Comparison of ENCODE assay signal across 24 cellular contexts in genomic region chr17:66367112-66367511, GRCh38.
"Had no signal": no experiment of that assay in that cellular context is flagged by ENCODE, and none has a peak within 500 bp of the region (broad histone marks: within the 10 kb centered on the region; RNA-seq: fewer than 3 reads in every experiment).

No MANE protein-coding gene starts in this region.

- H3K4me1 ChIP-seq: lower lobe of right lung, testis had no signal

- H3K27me3 Mint-ChIP-seq: activated naive CD4-positive, alpha-beta T cell treated with anti-CD3 and anti-CD28 coated beads, Interleukin-2, amount 10 ng/mL, durations not matched to agents 7 days and 5 days; natural killer cell treated with Interleukin-12 subunit alpha and Interleukin-12 subunit beta and Interleukin-15 and Interleukin-18, amount 100 ng/mL, for 72 hours had no signal

- DNase-seq: activated CD4-positive, alpha-beta T cell treated with anti-CD3 and anti-CD28 coated beads, Interleukin-2, amount 50 U/mL, for 4 hours; activated CD8-positive, alpha-beta memory T cell treated with anti-CD3 and anti-CD28 coated beads for 24 hours; activated gamma-delta T cell; activated naive CD4-positive, alpha-beta T cell treated with anti-CD3 and anti-CD28 coated beads, Interleukin-2, amount 10 ng/mL, durations not matched to agents 7 days and 5 days; adrenal gland; aorta; dorsolateral prefrontal cortex; effector memory CD4-positive, alpha-beta T cell; kidney glomerular epithelial cell; lower lobe of right lung; mesenchymal stem cell; right cardiac atrium; stimulated activated CD4-positive, alpha-beta T cell treated with anti-CD3 and anti-CD28 coated beads, Interleukin-15, amount 100 ng/mL, for 24 hours; stimulated activated CD4-positive, alpha-beta T cell treated with anti-CD3 and anti-CD28 coated beads, Interleukin-2, amount 100 ng/mL, for 24 hours; stimulated activated naive B cell treated with anti-CD40 and anti-IgM and Interleukin-4, amounts not matched to agents 10 μg/mL and 1 μg/mL and 100 μg/mL, for 72 hours; SW 1271; testis; trophoblast cell; WERI-Rb-1 had no signal

- H3K27ac Mint-ChIP-seq: activated naive CD4-positive, alpha-beta T cell treated with anti-CD3 and anti-CD28 coated beads, Interleukin-2, amount 10 ng/mL, durations not matched to agents 7 days and 5 days had no signal

- H3K36me3 Mint-ChIP-seq: brain; natural killer cell treated with Interleukin-12 subunit alpha and Interleukin-12 subunit beta and Interleukin-15 and Interleukin-18, amount 100 ng/mL, for 72 hours; stimulated activated naive B cell treated with anti-CD40 and anti-IgM and Interleukin-4, amounts not matched to agents 10 μg/mL and 1 μg/mL and 100 μg/mL, for 72 hours had no signal

- H3K27ac ChIP-seq: adrenal gland, cardiac muscle cell, coronary artery, dorsolateral prefrontal cortex, lower lobe of right lung, testis, WERI-Rb-1 had no signal

- H3K4me3 ChIP-seq: adrenal gland, cardiac muscle cell, coronary artery, dorsolateral prefrontal cortex, lower lobe of right lung, testis had no signal

- ATAC-seq: activated CD4-positive, CD25-positive, alpha-beta regulatory T cell treated with anti-CD3 and anti-CD28 coated beads, Interleukin-2, amount 50 U/mL, for 24 hours; lower lobe of right lung; natural killer cell treated with Interleukin-12 subunit alpha and Interleukin-12 subunit beta and Interleukin-15 and Interleukin-18, amount 100 ng/mL, for 72 hours; right cardiac atrium; stimulated activated naive B cell treated with anti-CD40 and anti-IgM and Interleukin-4, amounts not matched to agents 10 μg/mL and 1 μg/mL and 100 μg/mL, for 72 hours had no signal

- H3K4me3 Mint-ChIP-seq: activated naive CD4-positive, alpha-beta T cell treated with anti-CD3 and anti-CD28 coated beads, Interleukin-2, amount 10 ng/mL, durations not matched to agents 7 days and 5 days; natural killer cell treated with Interleukin-12 subunit alpha and Interleukin-12 subunit beta and Interleukin-15 and Interleukin-18, amount 100 ng/mL, for 72 hours; stimulated activated naive B cell treated with anti-CD40 and anti-IgM and Interleukin-4, amounts not matched to agents 10 μg/mL and 1 μg/mL and 100 μg/mL, for 72 hours had no signal

- H3K9me3 ChIP-seq: adrenal gland, lower lobe of right lung, testis had no signal

- H3K36me3 ChIP-seq: adrenal gland, cardiac muscle cell, lower lobe of right lung, WERI-Rb-1 had no signal

- H3K27me3 ChIP-seq: adrenal gland, dorsolateral prefrontal cortex, testis had no signal

- H3K9me3 Mint-ChIP-seq: activated naive CD4-positive, alpha-beta T cell treated with anti-CD3 and anti-CD28 coated beads, Interleukin-2, amount 10 ng/mL, durations not matched to agents 7 days and 5 days; brain; natural killer cell treated with Interleukin-12 subunit alpha and Interleukin-12 subunit beta and Interleukin-15 and Interleukin-18, amount 100 ng/mL, for 72 hours; stimulated activated naive B cell treated with anti-CD40 and anti-IgM and Interleukin-4, amounts not matched to agents 10 μg/mL and 1 μg/mL and 100 μg/mL, for 72 hours had no signal
